In the genomic region with DNA sequence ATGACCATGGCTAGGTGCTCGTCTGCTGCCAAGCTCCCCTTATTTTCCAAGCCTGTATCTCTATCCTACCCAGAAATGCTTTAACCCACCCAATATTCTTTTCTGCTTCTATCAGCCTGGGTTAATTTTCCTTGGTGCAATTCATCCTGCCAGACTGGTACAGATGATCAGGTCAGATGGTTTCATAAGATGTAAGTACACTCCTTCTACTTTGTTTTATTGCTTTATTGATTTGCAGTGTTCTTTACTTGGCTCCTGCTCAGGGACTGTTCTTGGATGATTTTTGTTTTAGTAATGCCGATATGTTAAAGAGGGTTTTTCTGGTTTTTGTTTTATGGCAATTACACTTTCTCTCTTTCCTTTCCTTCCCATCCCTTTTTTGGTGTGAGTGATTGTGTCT, we compare ENCODE assay signal across 24 cellular contexts. TPM values are rescaled to one million over a fixed set of nuclear protein-coding genes. Genes with fewer than 3 reads are reported as not detected.
A peak's percentile ranks its signal among the peaks of the same experiment; 100 is the strongest.
DNase-seq lines count a peak whose midpoint lies in the region; ATAC-seq and TF ChIP-seq lines count a peak whose summit lies in the region.
"Had no signal": no experiment of that assay in that cellular context is flagged by ENCODE, and none has a peak within 500 bp of the region (broad histone marks: within the 10 kb centered on the region; RNA-seq: fewer than 3 reads in every experiment).

No MANE protein-coding gene starts in this region.

- TF ChIP-seq CTCF in OCI-LY7 (conservative IDR thresholded peaks at IDR 0.05; ENCODE audit: low read length) (no peak), WTC11 (IDR thresholded peaks at IDR 0.05) (no peak), parathyroid adenoma (IDR thresholded peaks at IDR 0.05) (no peak), chondrocyte (IDR thresholded peaks at IDR 0.05) (no peak)

- no peak overlapping the region for H3K4me3 Mint-ChIP-seq in WTC11
- H3K4me3 Mint-ChIP-seq in chondrocyte (ENCODE audit: unreplicated experiment): no peak overlapping the region
- no peak overlapping the region for H3K4me3 Mint-ChIP-seq in activated T-cell treated with anti-CD3 and anti-CD28 coated beads, Interleukin-2, amount 50 U/mL, for 72 hours

- H3K36me3 ChIP-seq in OCI-LY7 (ENCODE audit: insufficient read depth, low read length) (no peaks in the 10 kb centered on the region), parathyroid adenoma (ENCODE audit: control insufficient read depth, insufficient read depth, low read length) (no peaks in the 10 kb centered on the region)
- H3K36me3 ChIP-seq: BLaER1 had no signal

- H3K27ac Mint-ChIP-seq in WTC11: 0 out of 2 replicates have a peak overlapping the region, but pooled peaks have one; percentile 3
- H3K27ac Mint-ChIP-seq in chondrocyte (ENCODE audit: unreplicated experiment): no peak overlapping the region
- H3K27ac Mint-ChIP-seq in activated T-cell treated with anti-CD3 and anti-CD28 coated beads, Interleukin-2, amount 50 U/mL, for 72 hours: no peak overlapping the region
- H3K27ac Mint-ChIP-seq: CD4-positive, CD25-positive, alpha-beta regulatory T cell had no signal

- no peak overlapping the region for H3K9ac ChIP-seq in parathyroid adenoma
- H3K9ac ChIP-seq: BLaER1 had no signal

- peaks cover 11% of the 10 kb centered on the region for H3K27me3 Mint-ChIP-seq in WTC11 (ENCODE audit: low read depth)
- peaks cover 6% of the 10 kb centered on the region for H3K27me3 Mint-ChIP-seq in chondrocyte (ENCODE audit: low read depth)
- H3K27me3 Mint-ChIP-seq in activated T-cell treated with anti-CD3 and anti-CD28 coated beads, Interleukin-2, amount 50 U/mL, for 72 hours (ENCODE audit: low read depth): no peaks in the 10 kb centered on the region

- peaks cover 9% of the 10 kb centered on the region; the same call in 1 of the 2 replicates for H3K9me3 ChIP-seq in OCI-LY7 (ENCODE audit: low read length)
- H3K9me3 ChIP-seq in parathyroid adenoma (ENCODE audit: control insufficient read depth, low read length): no peaks in the 10 kb centered on the region
- H3K9me3 ChIP-seq: BLaER1 had no signal

- H3K4me3 ChIP-seq in OCI-LY7 (ENCODE audit: low read depth, low read length, poor library complexity, severe bottlenecking) (no peak overlapping the region), parathyroid adenoma (ENCODE audit: low read depth, low read length) (no peak overlapping the region)
- H3K4me3 ChIP-seq: BLaER1, SK-N-MC had no signal

- H3K79me2 ChIP-seq in OCI-LY7 (ENCODE audit: insufficient read depth, low read depth, low read length) (peaks cover 23% of the 10 kb centered on the region), parathyroid adenoma (no peaks in the 10 kb centered on the region)

- H3K4me2 ChIP-seq in OCI-LY7 (ENCODE audit: low read length): no peak overlapping the region
- H3K4me2 ChIP-seq in parathyroid adenoma (ENCODE audit: low read length): no peak overlapping the region
- H3K4me2 ChIP-seq: BLaER1 had no signal

- no peaks in the 10 kb centered on the region for H4K20me1 ChIP-seq in OCI-LY7 (ENCODE audit: insufficient read depth, low read length)
- H4K20me1 ChIP-seq: BLaER1 had no signal

- POLR2A ChIA-PET in OCI-LY7 (lab: Charles Lee) (interaction anchor here (0.6 to 9.4 kb wide), 5 partner anchors 10 to 549 kb away, joined by 3 to 98 read pairs (median 3); a partner anchor contains a TSS), WTC11 (lab: Charles Lee) (no interaction called here)

- no TSS peak for BruUV-seq in OCI-LY7 (replicated peaks; lab: Mats Ljungman, UMichigan)

- H3K4me1 ChIP-seq in OCI-LY7 (ENCODE audit: insufficient read depth, low read length, poor library complexity, severe bottlenecking) (peaks cover 25% of the 10 kb centered on the region), parathyroid adenoma (peaks cover 4% of the 10 kb centered on the region)

- H2AFZ ChIP-seq in OCI-LY7 (ENCODE audit: low read length) (0 out of 2 replicates have a peak overlapping the region, but pooled peaks have one; percentile 16), parathyroid adenoma (peak overlapping the region; percentile 5)

- CTCF ChIA-PET in OCI-LY7 (lab: Charles Lee; ENCODE audit: unreplicated experiment): interaction anchor here (0.8 to 1.5 kb wide), 2 partner anchors 12 to 14 kb away, joined by 3 read pairs; a partner anchor contains a TSS
- CTCF ChIA-PET in WTC11 (lab: Charles Lee): interaction anchor here (0.6 to 2.7 kb wide), 3 partner anchors 14 to 182 kb away, joined by 3 to 9 read pairs (median 3); a partner anchor contains a TSS

- no peak overlapping the region for H3K27ac ChIP-seq in OCI-LY7 (ENCODE audit: low read depth, low read length, poor library complexity, severe bottlenecking)
- no peak overlapping the region for H3K27ac ChIP-seq in parathyroid adenoma
- H3K27ac ChIP-seq: BLaER1, RWPE1, SK-N-MC had no signal

- H3K9me2 ChIP-seq in OCI-LY7 (ENCODE audit: insufficient read depth, low read length): no peaks in the 10 kb centered on the region; the same call in 1 of the 2 replicates

- intact Hi-C loops in OCI-LY7 (cut with micrococcal nuclease; ENCODE audit: unreplicated experiment) (no loop called here), left colon (cut with DNase I, micrococcal nuclease) (no loop called here)

- H3K9me3 Mint-ChIP-seq in WTC11 (no peaks in the 10 kb centered on the region), chondrocyte (ENCODE audit: low read depth) (no peaks in the 10 kb centered on the region)
- H3K9me3 Mint-ChIP-seq in activated T-cell treated with anti-CD3 and anti-CD28 coated beads, Interleukin-2, amount 50 U/mL, for 72 hours: no peaks in the 10 kb centered on the region
- H3K9me3 Mint-ChIP-seq: CD4-positive, CD25-positive, alpha-beta regulatory T cell had no signal

- peaks cover 22% of the 10 kb centered on the region for H3K4me1 Mint-ChIP-seq in WTC11
- peaks cover 15% of the 10 kb centered on the region for H3K4me1 Mint-ChIP-seq in chondrocyte (ENCODE audit: low read depth)
- peaks cover 27% of the 10 kb centered on the region for H3K4me1 Mint-ChIP-seq in activated T-cell treated with anti-CD3 and anti-CD28 coated beads, Interleukin-2, amount 50 U/mL, for 72 hours (ENCODE audit: low read depth)

- H3K36me3 Mint-ChIP-seq in WTC11 (no peaks in the 10 kb centered on the region), chondrocyte (ENCODE audit: low read depth) (no peaks in the 10 kb centered on the region)
- H3K36me3 Mint-ChIP-seq in activated T-cell treated with anti-CD3 and anti-CD28 coated beads, Interleukin-2, amount 50 U/mL, for 72 hours (ENCODE audit: insufficient read depth in 2 of 2): peaks cover 4 to 7% of the 10 kb centered on the region in 2 donors
- H3K36me3 Mint-ChIP-seq: CD4-positive, CD25-positive, alpha-beta regulatory T cell had no signal

- no peaks in the 10 kb centered on the region for H3K27me3 ChIP-seq in parathyroid adenoma (ENCODE audit: control insufficient read depth, insufficient read depth, low read length)
- H3K27me3 ChIP-seq: BLaER1 had no signal

- ATAC-seq in WTC11 (no peak), left colon (peak; percentile 66)
- ATAC-seq in activated T-cell treated with anti-CD3 and anti-CD28 coated beads, Interleukin-2, amount 50 U/mL, for 72 hours (replicated peaks in 1 of 2): no peak
- ATAC-seq: HepG2 had no signal

- no peak for DNase-seq in OCI-LY7 (ENCODE audit: low spot score)
- DNase-seq in WTC11 (ENCODE audit: low spot score): no peak
- DNase-seq in left colon: no peak
- DNase-seq in activated CD4-positive, alpha-beta T cell treated with anti-CD3 and anti-CD28 coated beads for 48 hours: no peak
- no peak for DNase-seq in HPDE6-E6E7 (ENCODE audit: extremely low spot score)
- no peak for DNase-seq in chondrocyte (ENCODE audit: low spot score)
- no peak for DNase-seq in activated T-cell treated with anti-CD3 and anti-CD28 coated beads, Interleukin-2, amount 50 U/mL, for 72 hours
- DNase-seq: CD4-positive, CD25-positive, alpha-beta regulatory T cell; DMS153; Karpas-422; NCI-H1092 treated with DMSO at 0.1 percent for 48 hours; NCI-H1436; NCI-H187; NCI-H2081 treated with DMSO at 0.1 percent for 48 hours; NCI-H2171 treated with DMSO at 0.1 percent for 48 hours; NCI-H524; NCI-H748 treated with DMSO at 0.1 percent for 48 hours; NK-92 treated with Interleukin-12 subunit alpha and Interleukin-12 subunit beta, amount 100 ng/mL, for 24 hours; SIG-M5 had no signal

TF ChIP-seq in WTC11, 78 proteins besides CTCF, POLR2A, EP300 and RAD21:
- TF ChIP-seq, protein P1, sequence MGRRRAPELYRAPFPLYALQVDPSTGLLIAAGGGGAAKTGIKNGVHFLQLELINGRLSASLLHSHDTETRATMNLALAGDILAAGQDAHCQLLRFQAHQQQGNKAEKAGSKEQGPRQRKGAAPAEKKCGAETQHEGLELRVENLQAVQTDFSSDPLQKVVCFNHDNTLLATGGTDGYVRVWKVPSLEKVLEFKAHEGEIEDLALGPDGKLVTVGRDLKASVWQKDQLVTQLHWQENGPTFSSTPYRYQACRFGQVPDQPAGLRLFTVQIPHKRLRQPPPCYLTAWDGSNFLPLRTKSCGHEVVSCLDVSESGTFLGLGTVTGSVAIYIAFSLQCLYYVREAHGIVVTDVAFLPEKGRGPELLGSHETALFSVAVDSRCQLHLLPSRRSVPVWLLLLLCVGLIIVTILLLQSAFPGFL (CRISPR knock-in tag; IDR thresholded peaks at IDR 0.05; ENCODE audit: borderline replicate concordance): no peak
- TF ChIP-seq NFYB (CRISPR knock-in tag; conservative IDR thresholded peaks at IDR 0.05; ENCODE audit: low read depth) (no peak), HMGA2 (CRISPR knock-in tag; IDR thresholded peaks at IDR 0.05) (no peak), NR2C2 (CRISPR knock-in tag; IDR thresholded peaks at IDR 0.05) (no peak)

RNA-seq across cellular contexts. Expression of a gene that starts 2.4 kb away (rescaled TPM):
- total RNA-seq in OCI-LY7 (2014; rRNA removed; shearing (Covaris generic)): 24.6 and 29.3 TPM in 2 replicates
- 55.3 and 62.5 TPM in 2 replicates for total RNA-seq in OCI-LY7 (2022)
- 29.9 to 34.1 TPM (median 30.5 TPM) in 3 replicates for total RNA-seq in WTC11 (2021)
- total RNA-seq in left colon: 1 to 10 TPM; 2.6 to 3.9 TPM
- 4.9 to 6.6 TPM (median 5.7 TPM) in 3 replicates for total RNA-seq in chondrocyte
- total RNA-seq in activated T-cell treated with anti-CD3 and anti-CD28 coated beads, Interleukin-2, amount 50 U/mL, for 72 hours: 10 to 100 TPM; 36.5 to 38.9 TPM

RNA-seq across cellular contexts. Expression of a gene that starts 13.7 kb away (rescaled TPM):
- total RNA-seq in OCI-LY7 (2014; rRNA removed; shearing (Covaris generic)): 10.9 and 12.7 TPM in 2 replicates
- 16.2 and 20.0 TPM in 2 replicates for total RNA-seq in OCI-LY7 (2022)
- total RNA-seq in WTC11 (2021): 4.9 to 6.7 TPM (median 5.7 TPM) in 3 replicates
- 10 to 100 TPM; 13.5 to 16.2 TPM for total RNA-seq in left colon
- 17.3 to 18.9 TPM (median 17.6 TPM) in 3 replicates for total RNA-seq in chondrocyte
- total RNA-seq in activated T-cell treated with anti-CD3 and anti-CD28 coated beads, Interleukin-2, amount 50 U/mL, for 72 hours: 10 to 100 TPM; 17.0 to 23.5 TPM
